Comparison of ENCODE assay signal across 8 cellular contexts in the genomic region with DNA sequence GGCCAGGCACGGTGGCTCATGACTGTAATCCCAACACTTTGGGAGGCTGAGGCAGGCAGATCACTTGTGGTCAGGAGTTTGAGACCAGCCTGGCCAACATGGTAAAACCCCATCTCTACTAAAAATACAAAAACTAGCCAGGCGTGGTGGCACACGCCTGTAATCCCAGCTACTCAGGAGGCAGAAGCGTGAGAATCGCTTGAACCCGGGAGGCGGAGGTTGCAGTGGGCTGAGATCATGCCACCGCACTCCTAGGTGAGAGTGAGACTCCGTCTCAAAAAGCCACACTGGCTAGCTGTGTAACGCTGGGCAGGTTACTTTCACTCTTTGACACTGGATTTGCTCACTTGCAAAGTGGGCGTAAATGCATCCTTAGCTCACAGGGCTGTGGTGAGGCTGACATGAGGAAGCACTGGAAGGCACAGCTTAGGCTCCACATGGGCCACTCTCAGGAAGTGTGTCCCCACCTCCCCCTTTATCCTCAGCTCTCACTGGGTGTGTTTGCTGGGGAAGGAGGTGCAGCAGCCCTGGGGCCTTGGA. TPM values are rescaled to one million over a fixed set of nuclear protein-coding genes. Genes with fewer than 3 reads are reported as not detected.
DNase-seq lines count a peak whose midpoint lies in the region; ATAC-seq, FAIRE-seq and TF ChIP-seq lines count a peak whose summit lies in the region.
"Not testable (repeated sequence)": the region's sequence is repeated elsewhere in the genome, so short reads cannot be mapped to it uniquely, and the experiment has no call there.

No MANE protein-coding gene starts in this region.

- not testable (repeated sequence) for H3K9ac ChIP-seq in OCI-LY3 (ENCODE audit: low read length); GM12878 (ENCODE audit: control insufficient read depth, insufficient read depth, low read length); mesenchymal stem cell (ENCODE audit: low read length)

- not testable (repeated sequence) for FAIRE-seq in A549 (lab: Jason Lieb, UNC); GM12878 (lab: Jason Lieb, UNC)

- RAD21 ChIA-PET in GM12878 (lab: Charles Lee; ENCODE audit: unreplicated experiment), result interaction anchor here (0.5 kb wide), 1 partner anchor 19 kb away, joined by 3 read pairs; no protein-coding TSS in a partner anchor

- peak overlapping the region; percentile 57 for H4K8ac ChIP-seq in mesenchymal stem cell (ENCODE audit: low read length)

- intact Hi-C loops in GM12878 (cut with micrococcal nuclease; ENCODE audit: unreplicated experiment); esophagus squamous epithelium (cut with DNase I): not testable (repeated sequence)

- peak overlapping the region; percentile 71 to 87 for H3K18ac ChIP-seq in mesenchymal stem cell (ENCODE audit: low read depth in 1 of 2, low read length in 2 of 2)

- H3K27ac ChIP-seq in A549 (peak overlapping the region; percentile 94 to 98), WERI-Rb-1 (peak overlapping the region; percentile 73), esophagus squamous epithelium (peak overlapping the region; percentile 48 to 64 (median 60))
- H3K27ac ChIP-seq in HEK293 (ENCODE audit: extremely low read depth, low read depth, low read length); OCI-LY3 (ENCODE audit: low read length); GM12878 (ENCODE audit: control insufficient read depth, insufficient read depth); mesenchymal stem cell (ENCODE audit: low read length, poor library complexity, severe bottlenecking): not testable (repeated sequence)

- TF ChIP-seq CTCF in A549 (IDR thresholded peaks at IDR 0.05); HEK293 (tag by site-specific recombination; IDR thresholded peaks at IDR 0.05); OCI-LY3 (IDR thresholded peaks at IDR 0.05; ENCODE audit: low read depth, low read length); WERI-Rb-1 (IDR thresholded peaks at IDR 0.05; ENCODE audit: low read depth, low read length); GM12878 (IDR thresholded peaks at IDR 0.05 in 2 of 3, conservative IDR thresholded peaks at IDR 0.05 in 1 of 3; ENCODE audit: control insufficient read depth in 2 of 3, extremely low read depth in 1 of 3, insufficient read depth in 1 of 3, low read depth in 3 of 3, low read length in 3 of 3); esophagus squamous epithelium (IDR thresholded peaks at IDR 0.05): not testable (repeated sequence)

- H2BK15ac ChIP-seq in mesenchymal stem cell (ENCODE audit: low read depth, poor library complexity, severe bottlenecking), result peak overlapping the region; percentile 75

- not testable (repeated sequence) for H2AFZ ChIP-seq in OCI-LY3 (ENCODE audit: low read depth, low read length); GM12878 (ENCODE audit: control insufficient read depth, low read depth, low read length); mesenchymal stem cell (ENCODE audit: low read depth, low read length)

- DNase-seq in A549 (ENCODE audit: low read depth in 1 of 2, low spot score in 1 of 2); WERI-Rb-1; GM12878 (ENCODE audit: low read depth, low spot score); esophagus squamous epithelium (lab: John Stamatoyannopoulos, UW): not testable (repeated sequence)
- DNase-seq in mesenchymal stem cell, result peak; percentile 19
- DNase-seq in stimulated activated CD4-positive, alpha-beta T cell treated with anti-CD3 and anti-CD28 coated beads, Interleukin-15, amount 100 ng/mL, for 24 hours, result peak; percentile 16

- WGBS in A549 (ENCODE audit: missing lambda C conversion rate), result 89% methylated on average over 11 of the region's 11 CpGs
- 67% methylated on average over 11 of the region's 11 CpGs for WGBS in GM12878 (ENCODE audit: insufficient coverage, insufficient replicate concordance, low lambda C conversion rate, missing lambda C conversion rate)
- 86 to 92% methylated on average over 8 to 10 of the region's 11 CpGs for WGBS in esophagus squamous epithelium, 2 donors
- over 99% methylated on average over 11 of the region's 11 CpGs for WGBS in mesenchymal stem cell

- not testable (repeated sequence) for H3K27me3 ChIP-seq in OCI-LY3 (ENCODE audit: low read depth, low read length); WERI-Rb-1 (ENCODE audit: insufficient read depth, low read depth, severe bottlenecking); GM12878 (replicated peaks in 1 of 2; ENCODE audit: control insufficient read depth in 2 of 2, insufficient read depth in 2 of 2, low read length in 1 of 2); esophagus squamous epithelium; mesenchymal stem cell (ENCODE audit: control insufficient read depth in 1 of 2, insufficient read depth in 1 of 2, low read length in 2 of 2)

- SMC1A ChIA-PET in GM12878 (lab: Charles Lee; ENCODE audit: uncharacterized antibody, unreplicated experiment), result not testable (repeated sequence)

- H2BK12ac ChIP-seq in mesenchymal stem cell (ENCODE audit: low read length in 2 of 2), result peak overlapping the region; percentile 4 to 60

- not testable (repeated sequence) for ATAC-seq in A549
- peak; percentile 53 for ATAC-seq in GM12878

- H4K91ac ChIP-seq in mesenchymal stem cell (ENCODE audit: low read length), result peak overlapping the region; percentile 90

- not testable (repeated sequence) for H3K79me1 ChIP-seq in mesenchymal stem cell (replicated peaks; ENCODE audit: low read length, poor library complexity, severe bottlenecking)

- peak overlapping the region; percentile 54 for H3K4me2 ChIP-seq in A549
- peak overlapping the region; percentile 7; the same call in 1 of the 2 replicates for H3K4me2 ChIP-seq in OCI-LY3 (ENCODE audit: low read length)
- H3K4me2 ChIP-seq in GM12878 (ENCODE audit: control insufficient read depth, insufficient read depth); mesenchymal stem cell (ENCODE audit: low read length, poor library complexity, severe bottlenecking): not testable (repeated sequence)

- not testable (repeated sequence) for H4K20me1 ChIP-seq in OCI-LY3 (ENCODE audit: insufficient read depth, low read length); GM12878 (ENCODE audit: control insufficient read depth, insufficient read depth)

- BruUV-seq in GM12878 (replicated peaks; lab: Mats Ljungman, UMichigan), result not testable (repeated sequence)

- CTCF ChIA-PET in A549 (lab: Yijun Ruan, JAX) (interaction anchor here (0.8 to 50.3 kb wide), 9 partner anchors 10 to 367 kb away, joined by 3 to 1229 read pairs (median 5); no protein-coding TSS in a partner anchor), HEK293 (lab: Yijun Ruan, JAX) (interaction anchor here (0.5 to 3.4 kb wide), 4 partner anchors 10 to 132 kb away, joined by 3 to 18 read pairs (median 11); no protein-coding TSS in a partner anchor), GM12878 (lab: Yijun Ruan, JAX) (interaction anchor here (0.8 to 2.2 kb wide), 4 partner anchors 9 to 65 kb away, joined by 3 to 6 read pairs (median 4); no protein-coding TSS in a partner anchor)

- H2BK120ac ChIP-seq in mesenchymal stem cell (ENCODE audit: low read depth, low read length), result peak overlapping the region; percentile 45

- not testable (repeated sequence) for H3K23ac ChIP-seq in mesenchymal stem cell (ENCODE audit: low read length in 2 of 2)

- not testable (repeated sequence) for H2AK5ac ChIP-seq in mesenchymal stem cell (ENCODE audit: low read length, severe bottlenecking)

- not testable (repeated sequence) for H3K79me2 ChIP-seq in OCI-LY3 (ENCODE audit: low read length); GM12878 (ENCODE audit: control insufficient read depth, insufficient read depth, low read length)

- H3K4me1 ChIP-seq in A549 (peaks cover 79% of the 10 kb centered on the region), OCI-LY3 (ENCODE audit: low read length) (peaks cover 13% of the 10 kb centered on the region), esophagus squamous epithelium (peaks cover 20 to 29% (median 21%) of the 10 kb centered on the region in 3 donors), mesenchymal stem cell (ENCODE audit: control insufficient read depth, insufficient read depth, low read depth, low read length) (peaks cover 14% of the 10 kb centered on the region)
- H3K4me1 ChIP-seq in HEK293 (ENCODE audit: control insufficient read depth, insufficient read depth, low read length); GM12878 (ENCODE audit: control insufficient read depth, insufficient read depth, low read length): not testable (repeated sequence)

- not testable (repeated sequence) for TF ChIP-seq EP300 in A549 (IDR thresholded peaks at IDR 0.05); GM12878 (IDR thresholded peaks at IDR 0.05; ENCODE audit: borderline replicate concordance in 1 of 2, control insufficient read depth in 1 of 2, low read depth in 2 of 2, low read length in 2 of 2)

- H3K14ac ChIP-seq in mesenchymal stem cell (ENCODE audit: low read length in 2 of 2), result peak overlapping the region in 1 of 2 experiments; percentile 35

- H3K4me3 ChIP-seq in A549; HEK293 (ENCODE audit: low read depth, low read length); OCI-LY3 (ENCODE audit: low read length); WERI-Rb-1 (ENCODE audit: low read depth, low read length); GM12878; esophagus squamous epithelium; mesenchymal stem cell (ENCODE audit: insufficient read depth in 1 of 2, low read depth in 1 of 2, low read length in 2 of 2): not testable (repeated sequence)

- H3K9me3 ChIP-seq in A549; HEK293 (ENCODE audit: control insufficient read depth, insufficient read depth, low read depth, low read length); OCI-LY3 (ENCODE audit: insufficient read depth, low read length); WERI-Rb-1 (ENCODE audit: severe bottlenecking); GM12878 (replicated peaks; ENCODE audit: control insufficient read depth, insufficient read depth, low read length); esophagus squamous epithelium; mesenchymal stem cell (ENCODE audit: control insufficient read depth, low read length): not testable (repeated sequence)

- H2BK5ac ChIP-seq in mesenchymal stem cell (ENCODE audit: low read depth, low read length, poor library complexity, severe bottlenecking), result not testable (repeated sequence)

- not testable (repeated sequence) for TF ChIP-seq POLR2A in A549 (IDR thresholded peaks at IDR 0.05; ENCODE audit: low read length); GM12878 (IDR thresholded peaks at IDR 0.05; ENCODE audit: low read depth, low read length); esophagus squamous epithelium (IDR thresholded peaks at IDR 0.05)

- H3K4ac ChIP-seq in mesenchymal stem cell (ENCODE audit: low read depth in 1 of 2, low read length in 2 of 2), result peak overlapping the region; percentile 79 to 96

- POLR2A ChIA-PET in A549 (lab: Yijun Ruan, JAX) (interaction anchor here (0.7 to 5.7 kb wide), 6 partner anchors 10 to 35 kb away, joined by 3 to 77 read pairs (median 4); a partner anchor contains a TSS), HEK293 (lab: Yijun Ruan, JAX) (interaction anchor here (0.8 to 1.1 kb wide), 4 partner anchors 10 to 171 kb away, joined by 3 to 4 read pairs (median 4); a partner anchor contains a TSS), GM12878 (lab: Charles Lee) (interaction anchor here (1.0 kb wide), 1 partner anchor 9 kb away, joined by 3 read pairs; no protein-coding TSS in a partner anchor)

- H3K36me3 ChIP-seq in HEK293 (ENCODE audit: control insufficient read depth in 2 of 2, insufficient read depth in 1 of 2, low read length in 2 of 2); OCI-LY3 (replicated peaks; ENCODE audit: low read depth, low read length); WERI-Rb-1; GM12878 (ENCODE audit: control insufficient read depth in 2 of 2, insufficient read depth in 2 of 2, low read length in 1 of 2); esophagus squamous epithelium; mesenchymal stem cell (ENCODE audit: control insufficient read depth in 1 of 2, insufficient read depth in 2 of 2, low read depth in 1 of 2, low read length in 2 of 2): not testable (repeated sequence)

- TF ChIP-seq RAD21 in A549 (conservative IDR thresholded peaks at IDR 0.05 in 1 of 2, IDR thresholded peaks at IDR 0.05 in 1 of 2); GM12878 (IDR thresholded peaks at IDR 0.05; ENCODE audit: insufficient read depth, low read depth, low read length): not testable (repeated sequence)

- in situ Hi-C loops in GM12878 (cut with MboI), result not testable (repeated sequence)

RNA-seq across cellular contexts. Expression of a gene that starts 7.9 kb away (rescaled TPM):
- polyA plus RNA-seq in A549 (2011; rRNA removed) (210 and 269 TPM in 2 replicates), A549 (2017; fragmentation: RNase III; extraction: RNeasy Plus Mini Kit Qiagen cat#74134 plus additional on column Dnase treatment) (28.4 to 39.8 TPM (median 34.0 TPM) in 3 replicates), GM12878 (2011; rRNA removed) (11.0 and 24.2 TPM in 2 replicates), GM12878 (2014; fragmentation: Illumina TruSeq; extraction: Trizol) (11.9 and 12.1 TPM in 2 replicates), GM12878 (2014; fragmentation: Nextera tagmentation; extraction: Ambion mirVana) (1 to 10 TPM; 2.2 to 8.6 TPM), GM12878 (2014; rRNA removed) (23.3 and 28.2 TPM in 2 replicates), GM12878 (2016; fragmentation: Nextera tagmentation; extraction: Ambion mirVana) (10 to 100 TPM; 23.2 to 26.4 TPM)
- polyA plus RNA-seq in A549 (2012; cell fraction: cytosol; rRNA removed), result 56.5 and 79.1 TPM in 2 replicates
- 68.7 and 90.7 TPM in 2 replicates for polyA plus RNA-seq in A549 (2012; cell fraction: nucleus; rRNA removed)
- polyA minus RNA-seq in A549 (2011; rRNA and poly(A)+ RNA removed), result 224 and 268 TPM in 2 replicates
- total RNA-seq in GM12878 (2013; cell fraction: nucleolus; rRNA removed), result 7.3 and 7.7 TPM in 2 replicates
- total RNA-seq in GM12878 (2014; rRNA removed) (30.8 and 34.8 TPM in 2 replicates), GM12878 (2014; rRNA removed; fragmentation: Illumina TruSeq; extraction: Trizol) (10.9 and 11.5 TPM in 2 replicates), GM12878 (2021) (24.7 and 27.3 TPM in 2 replicates), esophagus squamous epithelium (10 to 100 TPM in 3 of 4 donors, 1 to 10 TPM in 1; 6.5 to 22.0 (median 11.9) TPM)
- 11.3 TPM for polyA plus RNA-seq in GM12878 (2011; ENCODE audit: low read depth)
- polyA plus RNA-seq in GM12878 (2011; cell fraction: cytosol; rRNA removed), result 34.0 and 35.7 TPM in 2 replicates
- polyA plus RNA-seq in GM12878 (2011; cell fraction: nucleus; rRNA removed), result 28.7 and 29.6 TPM in 2 replicates
- polyA plus RNA-seq in GM12878 (2012), result 20.6 and 27.2 TPM in 2 replicates
- polyA minus RNA-seq in GM12878 (2011; rRNA and poly(A)+ RNA removed), result 21.1 and 31.7 TPM in 2 replicates
- polyA minus RNA-seq in GM12878 (2011; cell fraction: cytosol; rRNA and poly(A)+ RNA removed), result 13.4 and 13.8 TPM in 2 replicates
- polyA minus RNA-seq in GM12878 (2011; cell fraction: nucleus; rRNA and poly(A)+ RNA removed), result 5.4 and 8.8 TPM in 2 replicates
- polyA plus RNA-seq in mesenchymal stem cell (2013, experiment 1 of 2), result 52.7 TPM
- polyA plus RNA-seq in mesenchymal stem cell (2013, experiment 2 of 2), result 53.4 TPM

RNA-seq across cellular contexts. Expression of a gene that starts 25.7 kb away (rescaled TPM):
- polyA plus RNA-seq in A549 (2011; rRNA removed) (40.5 and 47.5 TPM in 2 replicates), A549 (2017; fragmentation: RNase III; extraction: RNeasy Plus Mini Kit Qiagen cat#74134 plus additional on column Dnase treatment) (59.6 to 74.8 TPM (median 74.3 TPM) in 3 replicates), GM12878 (2011; rRNA removed) (3.7 and 8.0 TPM in 2 replicates), GM12878 (2014; fragmentation: Illumina TruSeq; extraction: Trizol) (14.6 and 16.9 TPM in 2 replicates), GM12878 (2014; fragmentation: Nextera tagmentation; extraction: Ambion mirVana) (1 to 10 TPM; 6.2 to 7.6 TPM), GM12878 (2014; rRNA removed) (18.9 and 24.3 TPM in 2 replicates), GM12878 (2016; fragmentation: Nextera tagmentation; extraction: Ambion mirVana) (10 to 100 TPM; 26.4 to 32.4 TPM)
- polyA plus RNA-seq in A549 (2012; cell fraction: cytosol; rRNA removed), result 103 and 115 TPM in 2 replicates
- 84.2 and 135 TPM in 2 replicates for polyA plus RNA-seq in A549 (2012; cell fraction: nucleus; rRNA removed)
- 36.5 and 42.2 TPM in 2 replicates for polyA minus RNA-seq in A549 (2011; rRNA and poly(A)+ RNA removed)
- total RNA-seq in GM12878 (2013; cell fraction: nucleolus; rRNA removed), result 6.5 and 14.6 TPM in 2 replicates
- total RNA-seq in GM12878 (2014; rRNA removed) (9.1 and 10.5 TPM in 2 replicates), GM12878 (2014; rRNA removed; fragmentation: Illumina TruSeq; extraction: Trizol) (6.9 and 8.9 TPM in 2 replicates), GM12878 (2021) (21.9 and 24.7 TPM in 2 replicates), esophagus squamous epithelium (10 to 100 TPM in 1 of 4 donors, 1 to 10 TPM in 3; 3.7 to 13.8 (median 7.2) TPM)
- polyA plus RNA-seq in GM12878 (2011; ENCODE audit: low read depth), result 8.1 TPM
- 23.6 and 25.3 TPM in 2 replicates for polyA plus RNA-seq in GM12878 (2011; cell fraction: cytosol; rRNA removed)
- polyA plus RNA-seq in GM12878 (2011; cell fraction: nucleus; rRNA removed), result 11.4 and 15.6 TPM in 2 replicates
- polyA plus RNA-seq in GM12878 (2012), result 14.9 and 15.2 TPM in 2 replicates
- 4.2 and 10.8 TPM in 2 replicates for polyA minus RNA-seq in GM12878 (2011; rRNA and poly(A)+ RNA removed)
- polyA minus RNA-seq in GM12878 (2011; cell fraction: cytosol; rRNA and poly(A)+ RNA removed), result 5.3 and 7.7 TPM in 2 replicates
- polyA minus RNA-seq in GM12878 (2011; cell fraction: nucleus; rRNA and poly(A)+ RNA removed), result 1.5 and 3.3 TPM in 2 replicates
- polyA plus RNA-seq in mesenchymal stem cell (2013, experiment 1 of 2), result 63.0 TPM
- 60.9 TPM for polyA plus RNA-seq in mesenchymal stem cell (2013, experiment 2 of 2)

RNA-seq across cellular contexts. Expression of a gene that starts 35.5 kb away (rescaled TPM):
- polyA plus RNA-seq in A549 (2011; rRNA removed) (222 and 239 TPM in 2 replicates), A549 (2017; fragmentation: RNase III; extraction: RNeasy Plus Mini Kit Qiagen cat#74134 plus additional on column Dnase treatment) (105 to 117 TPM (median 112 TPM) in 3 replicates), GM12878 (2011; rRNA removed) (73.4 and 75.2 TPM in 2 replicates), GM12878 (2014; fragmentation: Illumina TruSeq; extraction: Trizol) (21.2 and 46.3 TPM in 2 replicates), GM12878 (2014; fragmentation: Nextera tagmentation; extraction: Ambion mirVana) (10 to 100 TPM; 14.1 to 18.8 TPM), GM12878 (2014; rRNA removed) (93.4 and 102 TPM in 2 replicates), GM12878 (2016; fragmentation: Nextera tagmentation; extraction: Ambion mirVana) (10 to 100 TPM; 83.8 to 89.8 TPM)
- polyA plus RNA-seq in A549 (2012; cell fraction: cytosol; rRNA removed), result 142 and 173 TPM in 2 replicates
- polyA plus RNA-seq in A549 (2012; cell fraction: nucleus; rRNA removed), result 254 and 311 TPM in 2 replicates
- polyA minus RNA-seq in A549 (2011; rRNA and poly(A)+ RNA removed), result 186 and 187 TPM in 2 replicates
- total RNA-seq in GM12878 (2013; cell fraction: nucleolus; rRNA removed), result 63.8 and 68.9 TPM in 2 replicates
- total RNA-seq in GM12878 (2014; rRNA removed) (73.3 and 76.9 TPM in 2 replicates), GM12878 (2014; rRNA removed; fragmentation: Illumina TruSeq; extraction: Trizol) (34.4 and 39.3 TPM in 2 replicates), GM12878 (2021) (95.4 and 99.7 TPM in 2 replicates), esophagus squamous epithelium (10 to 100 TPM; 46.9 to 79.8 (median 63.2) TPM)
- polyA plus RNA-seq in GM12878 (2011; ENCODE audit: low read depth), result 40.2 TPM
- 62.6 and 81.2 TPM in 2 replicates for polyA plus RNA-seq in GM12878 (2011; cell fraction: cytosol; rRNA removed)
- polyA plus RNA-seq in GM12878 (2011; cell fraction: nucleus; rRNA removed), result 188 and 198 TPM in 2 replicates
- 101 and 109 TPM in 2 replicates for polyA plus RNA-seq in GM12878 (2012)
- polyA minus RNA-seq in GM12878 (2011; rRNA and poly(A)+ RNA removed), result 36.4 and 37.2 TPM in 2 replicates
- 27.7 and 30.2 TPM in 2 replicates for polyA minus RNA-seq in GM12878 (2011; cell fraction: cytosol; rRNA and poly(A)+ RNA removed)
- 26.5 and 39.0 TPM in 2 replicates for polyA minus RNA-seq in GM12878 (2011; cell fraction: nucleus; rRNA and poly(A)+ RNA removed)
- polyA plus RNA-seq in mesenchymal stem cell (2013, experiment 1 of 2), result 78.2 TPM
- 76.4 TPM for polyA plus RNA-seq in mesenchymal stem cell (2013, experiment 2 of 2)

RNA-seq across cellular contexts. Expression of a gene that starts 47.3 kb away (rescaled TPM):
- polyA plus RNA-seq in A549 (2011; rRNA removed), result 7.0 and 7.5 TPM in 2 replicates
- 16.0 and 19.5 TPM in 2 replicates for polyA plus RNA-seq in A549 (2012; cell fraction: cytosol; rRNA removed)
- polyA plus RNA-seq in A549 (2012; cell fraction: nucleus; rRNA removed), result 39.6 and 40.2 TPM in 2 replicates
- polyA plus RNA-seq in A549 (2017; fragmentation: RNase III; extraction: RNeasy Plus Mini Kit Qiagen cat#74134 plus additional on column Dnase treatment), result 24.6 to 32.8 TPM (median 29.2 TPM) in 3 replicates
- 6.1 and 6.6 TPM in 2 replicates for polyA minus RNA-seq in A549 (2011; rRNA and poly(A)+ RNA removed)
- total RNA-seq in GM12878 (2013; cell fraction: nucleolus; rRNA removed), result 4.6 and 5.9 TPM in 2 replicates
- 2.8 and 3.3 TPM in 2 replicates for total RNA-seq in GM12878 (2014; rRNA removed)
- 0.92 and 1.1 TPM in 2 replicates for total RNA-seq in GM12878 (2014; rRNA removed; fragmentation: Illumina TruSeq; extraction: Trizol)
- 17.9 TPM in 2 replicates for total RNA-seq in GM12878 (2021)
- 1.5 TPM for polyA plus RNA-seq in GM12878 (2011; ENCODE audit: low read depth)
- polyA plus RNA-seq in GM12878 (2011; rRNA removed), result 1.1 and 1.7 TPM in 2 replicates
- polyA plus RNA-seq in GM12878 (2011; cell fraction: cytosol; rRNA removed), result 1.9 and 2.3 TPM in 2 replicates
- polyA plus RNA-seq in GM12878 (2011; cell fraction: nucleus; rRNA removed), result 6.6 and 7.6 TPM in 2 replicates
- polyA plus RNA-seq in GM12878 (2012), result 5.9 and 6.2 TPM in 2 replicates
- 1.5 and 3.2 TPM in 2 replicates for polyA plus RNA-seq in GM12878 (2014; fragmentation: Illumina TruSeq; extraction: Trizol)
- under 1 TPM; 0.50 to 0.71 TPM for polyA plus RNA-seq in GM12878 (2014; fragmentation: Nextera tagmentation; extraction: Ambion mirVana)
- 5.0 and 7.5 TPM in 2 replicates for polyA plus RNA-seq in GM12878 (2014; rRNA removed)
- polyA plus RNA-seq in GM12878 (2016; fragmentation: Nextera tagmentation; extraction: Ambion mirVana), result 1 to 10 TPM in 1 of 2 experiments, under 1 TPM in 1; 0.88 to 1.0 TPM
- polyA minus RNA-seq in GM12878 (2011; rRNA and poly(A)+ RNA removed), result 0.95 and 1.9 TPM in 2 replicates
- polyA minus RNA-seq in GM12878 (2011; cell fraction: cytosol; rRNA and poly(A)+ RNA removed), result 2.4 and 2.6 TPM in 2 replicates
- polyA minus RNA-seq in GM12878 (2011; cell fraction: nucleus; rRNA and poly(A)+ RNA removed), result 1.9 and 3.3 TPM in 2 replicates
- total RNA-seq in esophagus squamous epithelium, result 1 to 10 TPM; 2.1 to 3.8 (median 3.3) TPM
- polyA plus RNA-seq in mesenchymal stem cell (2013, experiment 1 of 2), result 30.8 TPM
- 29.9 TPM for polyA plus RNA-seq in mesenchymal stem cell (2013, experiment 2 of 2)
